8 cellular contexts compared by ENCODE assay signal in genomic region chr5:56479701-56480304, GRCh38.
DNase-seq lines count a peak whose midpoint lies in the region; ATAC-seq and TF ChIP-seq lines count a peak whose summit lies in the region.

No MANE protein-coding gene starts in this region.

- CTCF ChIA-PET in CD4-positive, alpha-beta T cell (lab: Charles Lee) = interaction anchor here (1.0 to 1.5 kb wide), 5 partner anchors 28 to 359 kb away, joined by 3 to 5 read pairs (median 4); no protein-coding TSS in a partner anchor
- CTCF ChIA-PET in activated CD8-positive, alpha-beta T cell treated with anti-CD3 and anti-CD28 coated beads, Interleukin-2, amount 10 ng/mL, durations not matched to agents 7 days and 5 days (lab: Charles Lee) = interaction anchor here (1.1 to 1.5 kb wide), 3 partner anchors 135 to 209 kb away, joined by 3 to 5 read pairs (median 3); no protein-coding TSS in a partner anchor

- no peaks in the 10 kb centered on the region for H3K36me3 ChIP-seq in left ventricle myocardium inferior

- POLR2A ChIA-PET in CD4-positive, alpha-beta T cell (lab: Charles Lee) = interaction anchor here (0.5 to 3.7 kb wide), 30 partner anchors 8 to 741 kb away, joined by 3 to 27 read pairs (median 4); partner anchors contain the start of gene MAP3K1
- POLR2A ChIA-PET in activated CD8-positive, alpha-beta T cell treated with anti-CD3 and anti-CD28 coated beads, Interleukin-2, amount 10 ng/mL, durations not matched to agents 7 days and 5 days (lab: Charles Lee) = no interaction called here

- peak; percentile 22 to 57 (median 38) for DNase-seq in CD4-positive, alpha-beta T cell
- no peak for DNase-seq in activated CD8-positive, alpha-beta T cell treated with anti-CD3 and anti-CD28 coated beads, Interleukin-2, amount 10 ng/mL, durations not matched to agents 7 days and 5 days
- DNase-seq in left ventricle myocardium inferior = no peak

- H3K4me3 ChIP-seq in left ventricle myocardium inferior (peak overlapping the region; percentile 79), skin epidermis (peak overlapping the region in 2 of 7 experiments; percentile 50 to 57)

- H3K4me3 Mint-ChIP-seq in CD4-positive, alpha-beta T cell = peak overlapping the region; percentile 75
- H3K4me3 Mint-ChIP-seq in activated CD8-positive, alpha-beta T cell treated with anti-CD3 and anti-CD28 coated beads, Interleukin-2, amount 10 ng/mL, durations not matched to agents 7 days and 5 days = peak overlapping the region; percentile 43

- no peaks in the 10 kb centered on the region for H3K9me3 ChIP-seq in CD4-positive, alpha-beta T cell (ENCODE audit: control insufficient read depth, low read length)
- no peaks in the 10 kb centered on the region for H3K9me3 ChIP-seq in left ventricle myocardium inferior (replicated peaks)

- ATAC-seq in CD4-positive, alpha-beta T cell (ENCODE audit: poor library complexity) = peak; percentile 48
- ATAC-seq in HG02852 (IDR thresholded peaks at IDR 0.05; ENCODE audit: unreplicated experiment) (peak; percentile 56), GM18519 (IDR thresholded peaks at IDR 0.05; ENCODE audit: low FRiP score, unreplicated experiment) (no peak), GM19467 (IDR thresholded peaks at IDR 0.05; ENCODE audit: unreplicated experiment) (no peak), HG03342 (IDR thresholded peaks at IDR 0.05; ENCODE audit: unreplicated experiment) (no peak)
- no peak for ATAC-seq in activated CD8-positive, alpha-beta T cell treated with anti-CD3 and anti-CD28 coated beads, Interleukin-2, amount 10 ng/mL, durations not matched to agents 7 days and 5 days

- H3K9me3 Mint-ChIP-seq in CD4-positive, alpha-beta T cell = no peaks in the 10 kb centered on the region
- no peaks in the 10 kb centered on the region for H3K9me3 Mint-ChIP-seq in activated CD8-positive, alpha-beta T cell treated with anti-CD3 and anti-CD28 coated beads, Interleukin-2, amount 10 ng/mL, durations not matched to agents 7 days and 5 days (ENCODE audit: insufficient read depth)

- intact Hi-C loops in CD4-positive, alpha-beta T cell (cut with DNase I, micrococcal nuclease) = loop anchor here (2.0 to 10.0 kb wide), 6 partner anchors 107 to 357 kb away; partner anchors contain the start of gene MAP3K1 (in 2 of the 2)
- intact Hi-C loops in left ventricle myocardium inferior (cut with micrococcal nuclease) = loop anchor here (5.0 kb wide), 1 partner anchor 107 kb away; no protein-coding TSS in a partner anchor

- peak overlapping the region; percentile 80 for H3K27ac ChIP-seq in CD4-positive, alpha-beta T cell (ENCODE audit: low read depth, low read length)
- H3K27ac ChIP-seq in left ventricle myocardium inferior (replicated peaks) (peak overlapping the region; percentile 97), skin epidermis (peak overlapping the region in 20 of 21 experiments; percentile 92 to 99 (median 97))

- H3K27ac Mint-ChIP-seq in CD4-positive, alpha-beta T cell = peak overlapping the region; percentile 89
- H3K27ac Mint-ChIP-seq in activated CD8-positive, alpha-beta T cell treated with anti-CD3 and anti-CD28 coated beads, Interleukin-2, amount 10 ng/mL, durations not matched to agents 7 days and 5 days = peak overlapping the region; percentile 56

- H3K36me3 Mint-ChIP-seq in CD4-positive, alpha-beta T cell (ENCODE audit: low read depth) = no peaks in the 10 kb centered on the region
- no peaks in the 10 kb centered on the region for H3K36me3 Mint-ChIP-seq in activated CD8-positive, alpha-beta T cell treated with anti-CD3 and anti-CD28 coated beads, Interleukin-2, amount 10 ng/mL, durations not matched to agents 7 days and 5 days (ENCODE audit: low read depth)

- H3K4me1 ChIP-seq in left ventricle myocardium inferior = peaks cover 33% of the 10 kb centered on the region

- TF ChIP-seq CTCF in CD4-positive, alpha-beta T cell (IDR thresholded peaks at IDR 0.05) = no peak
- TF ChIP-seq CTCF in left ventricle myocardium inferior (IDR thresholded peaks at IDR 0.05; ENCODE audit: borderline replicate concordance) = no peak

- H3K27me3 ChIP-seq in CD4-positive, alpha-beta T cell (ENCODE audit: control insufficient read depth, insufficient read depth, low read length) = no peaks in the 10 kb centered on the region
- no peaks in the 10 kb centered on the region for H3K27me3 ChIP-seq in left ventricle myocardium inferior (ENCODE audit: low read depth)

- H3K27me3 Mint-ChIP-seq in CD4-positive, alpha-beta T cell = no peaks in the 10 kb centered on the region
- H3K27me3 Mint-ChIP-seq in activated CD8-positive, alpha-beta T cell treated with anti-CD3 and anti-CD28 coated beads, Interleukin-2, amount 10 ng/mL, durations not matched to agents 7 days and 5 days (ENCODE audit: low read depth) = peaks cover 9% of the 10 kb centered on the region

- peaks cover 59% of the 10 kb centered on the region for H3K4me1 Mint-ChIP-seq in CD4-positive, alpha-beta T cell (ENCODE audit: low read depth)
- H3K4me1 Mint-ChIP-seq in activated CD8-positive, alpha-beta T cell treated with anti-CD3 and anti-CD28 coated beads, Interleukin-2, amount 10 ng/mL, durations not matched to agents 7 days and 5 days (ENCODE audit: low read depth) = peaks cover 28% of the 10 kb centered on the region

Comparison
In these comparisons a context has a peak if more than half of its experiments do, and no peak if none do; other contexts are left out.
1. ATAC-seq: peak in CD4-positive, alpha-beta T cell (single experiment) and HG02852 (single experiment); none in activated CD8-positive, alpha-beta T cell treated with anti-CD3 and anti-CD28 coated beads, Interleukin-2, amount 10 ng/mL, durations not matched to agents 7 days and 5 days (single experiment), GM18519 (single experiment), GM19467 (single experiment) and HG03342 (single experiment).
2. DNase-seq: peak in CD4-positive, alpha-beta T cell (10 of 10); none in activated CD8-positive, alpha-beta T cell treated with anti-CD3 and anti-CD28 coated beads, Interleukin-2, amount 10 ng/mL, durations not matched to agents 7 days and 5 days (single experiment) and left ventricle myocardium inferior (single experiment).
3. Peak in every context shown above with its lines, with median percentiles within 50 percentile points of each other: H3K27ac ChIP-seq.